ENCODE assay signal across 9 cellular contexts in the genomic region with DNA sequence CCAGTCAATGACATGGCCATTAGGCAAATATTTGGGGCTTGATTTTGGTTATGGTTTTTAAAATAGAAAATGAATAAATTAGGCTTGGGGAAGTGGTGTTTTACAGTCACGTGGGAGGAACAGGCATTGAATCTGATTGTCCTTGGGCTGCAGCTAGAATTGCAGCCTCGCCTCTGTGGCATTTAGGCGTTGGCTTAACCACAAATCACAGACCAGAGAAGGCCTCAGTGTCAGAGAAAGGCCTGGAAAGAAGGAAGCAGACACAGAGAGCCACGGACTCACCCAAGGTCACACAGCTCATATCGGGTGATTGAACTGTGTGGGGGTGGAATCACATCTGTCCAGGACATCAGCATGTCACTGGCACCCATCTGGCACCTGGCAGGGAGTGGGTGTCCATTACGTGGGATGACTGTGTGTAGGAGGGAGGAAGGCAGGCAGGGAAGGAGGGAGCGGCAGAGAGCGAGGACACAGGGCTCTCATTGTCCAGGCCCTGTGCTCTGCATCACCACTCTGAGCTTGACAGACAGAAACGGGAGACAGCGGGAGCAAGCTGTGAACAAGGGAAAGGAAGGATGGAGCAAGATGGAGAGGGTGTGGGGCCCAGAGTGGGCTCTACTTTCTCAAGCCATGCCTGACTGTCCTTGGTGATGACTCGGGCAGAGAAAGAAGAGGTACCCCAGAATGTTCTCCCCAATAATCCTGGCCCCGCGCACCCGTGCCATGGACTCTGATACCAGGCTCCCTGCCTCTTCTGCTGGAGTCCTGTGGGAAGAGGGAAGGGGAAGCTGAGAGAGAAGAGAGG.
DNase-seq lines count a peak whose midpoint lies in the region; ATAC-seq and TF ChIP-seq lines count a peak whose summit lies in the region.
"Had no signal": no experiment of that assay in that cellular context is flagged by ENCODE, and none has a peak within 500 bp of the region (broad histone marks: within the 10 kb centered on the region; RNA-seq: fewer than 3 reads in every experiment).

No MANE protein-coding gene starts in this region.

- H3K36me3 Mint-ChIP-seq in natural killer cell = no peaks in the 10 kb centered on the region
- H3K36me3 Mint-ChIP-seq in natural killer cell treated with Interleukin-12 subunit alpha and Interleukin-12 subunit beta and Interleukin-15 and Interleukin-18, amount 100 ng/mL, for 72 hours = no peaks in the 10 kb centered on the region

- intact Hi-C loops in natural killer cell (cut with micrococcal nuclease) (no loop called here), vagina (cut with DNase I) (no loop called here)

- no peak overlapping the region for H3K4me3 Mint-ChIP-seq in natural killer cell
- no peak overlapping the region for H3K4me3 Mint-ChIP-seq in natural killer cell treated with Interleukin-12 subunit alpha and Interleukin-12 subunit beta and Interleukin-15 and Interleukin-18, amount 100 ng/mL, for 72 hours
- H3K4me3 Mint-ChIP-seq: stimulated activated naive CD8-positive, alpha-beta T cell treated with anti-CD3 and anti-CD28 coated beads, Interleukin-15, amount 100 ng/mL, for 72 hours had no signal

- H3K27ac ChIP-seq in vagina = peak overlapping the region; percentile 76

- TF ChIP-seq POLR2A in vagina (IDR thresholded peaks at IDR 0.05) = no peak

- H3K9ac ChIP-seq in adipocyte (ENCODE audit: low read length) = peak overlapping the region; percentile 31

- H3K4me1 ChIP-seq in adipocyte (ENCODE audit: control insufficient read depth, insufficient read depth, low read length) (peaks cover 32% of the 10 kb centered on the region), vagina (peaks cover 76% of the 10 kb centered on the region)

- no peaks in the 10 kb centered on the region for H3K27me3 ChIP-seq in adipocyte (replicated peaks; ENCODE audit: control insufficient read depth, insufficient read depth, low read length)
- H3K27me3 ChIP-seq in vagina = no peaks in the 10 kb centered on the region

- TF ChIP-seq CTCF in natural killer cell (IDR thresholded peaks at IDR 0.05) (no peak), vagina (IDR thresholded peaks at IDR 0.05) (no peak)

- H3K4me1 Mint-ChIP-seq in natural killer cell = peaks cover 0 to 5% of the 10 kb centered on the region in 2 donors
- H3K4me1 Mint-ChIP-seq in natural killer cell treated with Interleukin-12 subunit alpha and Interleukin-12 subunit beta and Interleukin-15 and Interleukin-18, amount 100 ng/mL, for 72 hours (ENCODE audit: low read depth in 2 of 2) = peaks cover 0 to 11% of the 10 kb centered on the region in 2 donors
- H3K4me1 Mint-ChIP-seq: stimulated activated naive CD8-positive, alpha-beta T cell treated with anti-CD3 and anti-CD28 coated beads, Interleukin-15, amount 100 ng/mL, for 72 hours had no signal

- H3K27me3 Mint-ChIP-seq in natural killer cell (ENCODE audit: low read depth in 2 of 2) = peaks cover 11 to 22% of the 10 kb centered on the region in 2 donors
- peaks cover 22 to 29% of the 10 kb centered on the region in 2 donors for H3K27me3 Mint-ChIP-seq in natural killer cell treated with Interleukin-12 subunit alpha and Interleukin-12 subunit beta and Interleukin-15 and Interleukin-18, amount 100 ng/mL, for 72 hours

- H3K4me3 ChIP-seq in adipocyte (ENCODE audit: low read length) (no peak overlapping the region), vagina (no peak overlapping the region)

- no peaks in the 10 kb centered on the region for H3K36me3 ChIP-seq in adipocyte (ENCODE audit: control insufficient read depth, insufficient read depth, low read length, severe bottlenecking)
- H3K36me3 ChIP-seq in vagina = no peaks in the 10 kb centered on the region

- DNase-seq in natural killer cell (no peak), adipocyte (ENCODE audit: low read depth) (peak; percentile 32), iris pigment epithelial cell (ENCODE audit: low read depth) (peak; percentile 46), vagina (ENCODE audit: extremely low spot score in 2 of 2) (peak in 1 of 2 donors; percentile 81), OCI-M2 (lab: John Stamatoyannopoulos, UW; ENCODE audit: unreplicated experiment) (no peak), DMS153 treated with DMSO at 0.1 percent for 48 hours (lab: John Stamatoyannopoulos, UW; ENCODE audit: unreplicated experiment) (no peak)
- DNase-seq in natural killer cell treated with Interleukin-12 subunit alpha and Interleukin-12 subunit beta and Interleukin-15 and Interleukin-18, amount 100 ng/mL, for 72 hours (ENCODE audit: low spot score) = no peak
- DNase-seq: stimulated activated naive CD8-positive, alpha-beta T cell treated with anti-CD3 and anti-CD28 coated beads, Interleukin-15, amount 100 ng/mL, for 72 hours had no signal

- H3K9me3 ChIP-seq in adipocyte (ENCODE audit: control insufficient read depth, low read length) (peaks cover 5% of the 10 kb centered on the region), vagina (no peaks in the 10 kb centered on the region)

- H3K27ac Mint-ChIP-seq in natural killer cell = peak overlapping the region in 1 of 2 donors; percentile 10
- peak overlapping the region in 1 of 2 donors; percentile 50 for H3K27ac Mint-ChIP-seq in natural killer cell treated with Interleukin-12 subunit alpha and Interleukin-12 subunit beta and Interleukin-15 and Interleukin-18, amount 100 ng/mL, for 72 hours
- H3K27ac Mint-ChIP-seq: stimulated activated naive CD8-positive, alpha-beta T cell treated with anti-CD3 and anti-CD28 coated beads, Interleukin-15, amount 100 ng/mL, for 72 hours had no signal

- H3K9me3 Mint-ChIP-seq in natural killer cell = no peaks in the 10 kb centered on the region
- H3K9me3 Mint-ChIP-seq in natural killer cell treated with Interleukin-12 subunit alpha and Interleukin-12 subunit beta and Interleukin-15 and Interleukin-18, amount 100 ng/mL, for 72 hours = no peaks in the 10 kb centered on the region
- H3K9me3 Mint-ChIP-seq: stimulated activated naive CD8-positive, alpha-beta T cell treated with anti-CD3 and anti-CD28 coated beads, Interleukin-15, amount 100 ng/mL, for 72 hours had no signal

- peak in 2 of 3 donors; percentile 21 to 36 for ATAC-seq in natural killer cell
- ATAC-seq in natural killer cell treated with Interleukin-12 subunit alpha and Interleukin-12 subunit beta and Interleukin-15 and Interleukin-18, amount 100 ng/mL, for 72 hours = no peak
- ATAC-seq in HG02759 (IDR thresholded peaks at IDR 0.05; ENCODE audit: unreplicated experiment) = no peak

Comparison
In these comparisons a context has a peak if more than half of its experiments do, and no peak if none do; other contexts are left out.
1. ATAC-seq: peak in natural killer cell (2 of 3); none in natural killer cell treated with Interleukin-12 subunit alpha and Interleukin-12 subunit beta and Interleukin-15 and Interleukin-18, amount 100 ng/mL, for 72 hours (0 of 2) and HG02759 (single experiment).
2. DNase-seq: peak in adipocyte (single experiment) and iris pigment epithelial cell (single experiment); none in natural killer cell (single experiment), natural killer cell treated with Interleukin-12 subunit alpha and Interleukin-12 subunit beta and Interleukin-15 and Interleukin-18, amount 100 ng/mL, for 72 hours (single experiment), OCI-M2 (single experiment) and DMS153 treated with DMSO at 0.1 percent for 48 hours (single experiment).